ENCODE assay signal across 18 cellular contexts in the genomic region with DNA sequence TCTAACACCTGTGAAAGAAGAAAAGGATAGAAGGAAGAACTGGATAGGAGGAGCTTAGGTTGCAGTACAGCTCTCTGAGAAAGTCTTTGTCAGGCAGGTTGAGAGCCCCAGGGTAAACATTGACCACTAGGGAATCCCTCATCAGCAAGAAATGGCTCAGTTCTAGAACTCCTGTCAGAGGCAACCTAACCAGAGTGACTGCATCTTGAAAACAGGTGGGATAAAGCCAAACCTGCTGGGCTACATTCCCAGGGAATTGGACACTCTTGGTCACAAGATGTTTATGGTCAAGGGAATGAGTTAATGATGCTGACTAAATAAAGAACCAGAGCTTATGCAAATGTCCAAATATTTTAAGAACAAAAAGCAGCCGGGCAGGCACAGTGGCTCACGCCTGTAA.
DNase-seq lines count a peak whose midpoint lies in the region; ATAC-seq and TF ChIP-seq lines count a peak whose summit lies in the region.
"Had no signal": no experiment of that assay in that cellular context is flagged by ENCODE, and none has a peak within 500 bp of the region (broad histone marks: within the 10 kb centered on the region; RNA-seq: fewer than 3 reads in every experiment).

No MANE protein-coding gene starts in this region.

- no peak for TF ChIP-seq POLR2A in IMR-90 (IDR thresholded peaks at IDR 0.05; ENCODE audit: low read depth, low read length)

- H3K9ac ChIP-seq in IMR-90 (ENCODE audit: low read depth, low read length) (no peak overlapping the region), mesendoderm (ENCODE audit: low read length) (no peak overlapping the region)

- no peak overlapping the region for H2BK5ac ChIP-seq in IMR-90 (ENCODE audit: low read depth, low read length, poor library complexity, severe bottlenecking)
- H2BK5ac ChIP-seq in mesendoderm (ENCODE audit: low read length) = no peak overlapping the region

- TF ChIP-seq CTCF in IMR-90 (conservative IDR thresholded peaks at IDR 0.05; ENCODE audit: low read depth, low read length) (no peak), epithelial cell of esophagus (IDR thresholded peaks at IDR 0.05; ENCODE audit: insufficient read depth, low read depth, low read length, missing control alignments) (no peak)

- H2AK5ac ChIP-seq in IMR-90 (ENCODE audit: low read depth, low read length) = no peak overlapping the region
- H2AK5ac ChIP-seq in mesendoderm (ENCODE audit: low read length) = no peak overlapping the region

- TF ChIP-seq RAD21 in IMR-90 (IDR thresholded peaks at IDR 0.05; ENCODE audit: low read length) = no peak

- CTCF ChIA-PET in IMR-90 (lab: Yijun Ruan, JAX) = interaction anchor here (1.0 kb wide), 1 partner anchor 49 kb away, joined by 3 read pairs; no protein-coding TSS in a partner anchor

- H3K27me3 ChIP-seq in IMR-90 (ENCODE audit: control insufficient read depth, insufficient read depth, low read length) = no peaks in the 10 kb centered on the region
- no peaks in the 10 kb centered on the region for H3K27me3 ChIP-seq in mesendoderm (ENCODE audit: insufficient read depth, low read length, poor library complexity)

- no peak overlapping the region for H3K4me2 ChIP-seq in IMR-90 (ENCODE audit: low read depth, low read length)
- no peak overlapping the region for H3K4me2 ChIP-seq in mesendoderm (ENCODE audit: low read length)

- H4K91ac ChIP-seq in IMR-90 (ENCODE audit: insufficient read depth, low read depth, low read length) = peak overlapping the region; percentile 2; the same call in 1 of the 2 replicates

- H3K18ac ChIP-seq in IMR-90 (ENCODE audit: low read depth, low read length) = peak overlapping the region; percentile 11; the same call in 1 of the 2 replicates
- no peak overlapping the region for H3K18ac ChIP-seq in mesendoderm (ENCODE audit: low read length)

- peaks cover 14% of the 10 kb centered on the region for H3K9me3 ChIP-seq in IMR-90 (ENCODE audit: control insufficient read depth, insufficient read depth, low read length)

- H2BK120ac ChIP-seq in IMR-90 (ENCODE audit: low read depth, low read length) = peak overlapping the region; percentile 51
- H2BK120ac ChIP-seq in mesendoderm (ENCODE audit: low read depth, low read length) = no peak overlapping the region

- H4K5ac ChIP-seq in IMR-90 (ENCODE audit: low read depth, low read length) = no peak overlapping the region
- H4K5ac ChIP-seq in mesendoderm (ENCODE audit: low read length) = no peak overlapping the region

- intact Hi-C loops in IMR-90 (cut with micrococcal nuclease) = no loop called here

- no peaks in the 10 kb centered on the region for H3K79me2 ChIP-seq in mesendoderm (ENCODE audit: control insufficient read depth, insufficient read depth, low read length)

- DNase-seq in ELF-1 (ENCODE audit: low read depth, low spot score) (peak; percentile 88), IMR-90 (no peak), epithelial cell of esophagus (ENCODE audit: low read depth) (peak; percentile 69), mesendoderm (peak; percentile 15), T-helper 2 cell (no peak), glomerular visceral epithelial cell (ENCODE audit: extremely low spot score) (no peak), DMS153 treated with DMSO at 0.1 percent for 48 hours (lab: John Stamatoyannopoulos, UW; ENCODE audit: unreplicated experiment) (no peak)
- DNase-seq: CD8-positive, alpha-beta memory T cell; EL; KG1; NCI-H1092 treated with DMSO at 0.1 percent for 48 hours; NCI-H2029 treated with DMSO at 0.1 percent for 48 hours; NCI-H2171; NCI-H345; NCI-H524 treated with DMSO at 0.1 percent for 48 hours had no signal

- no peak overlapping the region for H3K56ac ChIP-seq in IMR-90 (ENCODE audit: extremely low read depth, insufficient read depth, low read length)
- H3K56ac ChIP-seq in mesendoderm (ENCODE audit: low read length) = no peak overlapping the region

- BruUV-seq in IMR-90 (replicated peaks; lab: Mats Ljungman, UMichigan) = no TSS peak

- H3K79me1 ChIP-seq in IMR-90 (ENCODE audit: low read depth in 1 of 2, low read length in 2 of 2) (no peaks in the 10 kb centered on the region), mesendoderm (ENCODE audit: low read length) (no peaks in the 10 kb centered on the region)

- ATAC-seq in IMR-90 (ENCODE audit: low read depth) = no peak
- ATAC-seq: Right ventricle myocardium inferior had no signal

- H3K4ac ChIP-seq in IMR-90 (ENCODE audit: low read depth, low read length) (peak overlapping the region; percentile 36; the same call in 1 of the 2 replicates), mesendoderm (ENCODE audit: low read depth, low read length) (no peak overlapping the region)

- H4K8ac ChIP-seq in IMR-90 (ENCODE audit: low read depth in 2 of 2, low read length in 2 of 2) = no peak overlapping the region
- H4K8ac ChIP-seq in mesendoderm (ENCODE audit: low read depth, low read length) = no peak overlapping the region

- no peak overlapping the region for H3K23ac ChIP-seq in IMR-90 (ENCODE audit: low read depth, low read length)
- H3K23ac ChIP-seq in mesendoderm (ENCODE audit: low read length) = no peak overlapping the region

- dilution Hi-C loops in IMR-90 (cut with HindIII; ENCODE audit: low sequenced_read_pairs, unreplicated experiment) = no loop called here

- H2BK15ac ChIP-seq in IMR-90 (ENCODE audit: low read depth, low read length) (no peak overlapping the region), mesendoderm (replicated peaks; ENCODE audit: low read depth) (no peak overlapping the region)

- POLR2A ChIA-PET in IMR-90 (lab: Charles Lee; ENCODE audit: unreplicated experiment) = no interaction called here

- H3K4me3 ChIP-seq in IMR-90 (ENCODE audit: insufficient read depth, low read depth, low read length) (no peak overlapping the region), epithelial cell of esophagus (ENCODE audit: low read length) (no peak overlapping the region), mesendoderm (ENCODE audit: low read length) (no peak overlapping the region)
- H3K4me3 ChIP-seq: HAP-1 had no signal

- H3K4me1 ChIP-seq in IMR-90 (ENCODE audit: control insufficient read depth, insufficient read depth, low read length) (peaks cover 9% of the 10 kb centered on the region), mesendoderm (ENCODE audit: control insufficient read depth, low read depth, low read length) (no peaks in the 10 kb centered on the region)

- H3K14ac ChIP-seq in IMR-90 (replicated peaks; ENCODE audit: low read depth, low read length) = no peak overlapping the region

- H2AK9ac ChIP-seq in IMR-90 (replicated peaks; ENCODE audit: low read depth, low read length, poor library complexity) = no peak overlapping the region

- H2BK20ac ChIP-seq in IMR-90 (ENCODE audit: low read depth, low read length) = peak overlapping the region; percentile 49; the same call in 1 of the 2 replicates

- no CpG with 5 or more reads among the region's 2 CpGs for WGBS in IMR-90 (ENCODE audit: extremely low coverage in 2 of 2, insufficient read length in 1 of 2), 2 experiments
- WGBS in mesendoderm (ENCODE audit: extremely low coverage, insufficient coverage, low lambda C conversion rate) = no CpG with 5 or more reads among the region's 2 CpGs

- no peak overlapping the region for H2AFZ ChIP-seq in IMR-90 (replicated peaks; ENCODE audit: low read length, poor library complexity)

- H3K36me3 ChIP-seq in IMR-90 (ENCODE audit: control insufficient read depth, insufficient read depth, low read length) (no peaks in the 10 kb centered on the region), mesendoderm (ENCODE audit: control insufficient read depth, insufficient read depth, low read length) (no peaks in the 10 kb centered on the region)
- H3K36me3 ChIP-seq: HAP-1 had no signal

- H3K27ac ChIP-seq in IMR-90 (ENCODE audit: insufficient read depth, low read length) (no peak overlapping the region), mesendoderm (ENCODE audit: low read depth, low read length) (no peak overlapping the region)
- H3K27ac ChIP-seq: C4-2B had no signal

- H3K9me1 ChIP-seq in IMR-90 (ENCODE audit: insufficient read depth, low read length) = no peaks in the 10 kb centered on the region

- H4K20me1 ChIP-seq in IMR-90 (ENCODE audit: insufficient read depth, low read length) = no peaks in the 10 kb centered on the region

- in situ Hi-C loops in IMR-90 (cut with MboI; ENCODE audit: low sequenced_read_pairs) = no loop called here

TF ChIP-seq in IMR-90, 13 proteins besides CTCF, POLR2A, EP300 and RAD21:
- TF ChIP-seq MAZ (IDR thresholded peaks at IDR 0.05; ENCODE audit: borderline replicate concordance, low read depth, low read length) (no peak), MXI1 (IDR thresholded peaks at IDR 0.05; ENCODE audit: borderline replicate concordance, low read depth, low read length) (no peak), NFE2L2 (IDR thresholded peaks at IDR 0.05; ENCODE audit: low read depth, low read length) (no peak), BHLHE40 (IDR thresholded peaks at IDR 0.05; ENCODE audit: low read depth, low read length) (no peak), RCOR1 (IDR thresholded peaks at IDR 0.05; ENCODE audit: insufficient replicate concordance, low read length) (no peak), CEBPB (IDR thresholded peaks at IDR 0.05; ENCODE audit: low read depth, low read length) (no peak), RFX5 (IDR thresholded peaks at IDR 0.05; ENCODE audit: low read depth, low read length) (no peak), SMC3 (IDR thresholded peaks at IDR 0.05; ENCODE audit: low read depth, low read length) (no peak)

Comparison
In these comparisons a context has a peak if more than half of its experiments do, and no peak if none do; other contexts are left out.
1. DNase-seq: peak in ELF-1 (single experiment), epithelial cell of esophagus (single experiment) and mesendoderm (single experiment); none in IMR-90 (single experiment), T-helper 2 cell (0 of 5), glomerular visceral epithelial cell (single experiment) and DMS153 treated with DMSO at 0.1 percent for 48 hours (single experiment).